Comparison of ENCODE assay signal across 1 cellular context in the genomic region with DNA sequence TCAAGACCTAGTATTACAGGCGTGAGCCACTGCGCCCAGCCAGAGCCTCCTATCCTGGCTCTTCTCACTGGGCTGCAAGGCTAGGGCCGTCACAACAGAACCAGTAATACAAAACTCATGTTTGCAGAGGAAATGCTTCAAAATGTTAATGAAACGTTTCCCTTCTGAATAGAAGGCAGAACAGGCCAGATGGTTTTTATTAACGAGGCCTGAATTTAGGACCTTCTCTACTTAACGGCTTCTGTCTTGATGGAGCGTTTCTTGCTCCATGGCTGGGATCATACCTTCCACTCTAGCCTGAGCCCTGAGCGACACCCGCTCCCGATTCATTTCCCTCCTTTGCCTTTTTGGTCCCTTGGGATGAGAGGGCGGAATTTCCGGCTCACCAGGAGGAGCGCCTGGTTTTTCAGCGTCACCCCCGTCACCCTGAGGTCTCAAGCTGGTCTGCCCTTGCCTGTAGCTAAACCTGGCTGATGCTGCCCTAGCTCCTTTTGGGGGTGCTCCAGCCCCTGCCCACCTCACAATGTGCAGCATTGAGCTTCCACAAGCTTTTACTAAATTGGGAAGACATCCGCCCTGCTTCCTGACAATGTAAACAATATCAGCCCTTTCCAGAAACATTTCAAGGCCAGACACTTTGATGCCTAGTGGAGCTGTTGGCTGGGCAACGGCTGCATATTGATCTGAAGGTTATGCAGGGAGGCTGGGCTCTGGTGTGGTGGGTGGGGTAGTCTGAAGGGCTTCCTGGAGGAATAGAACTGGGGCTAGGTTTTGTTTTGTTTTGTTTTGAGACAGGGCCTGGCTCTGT.
TF ChIP-seq lines count a peak whose summit lies in the region.

No MANE protein-coding gene starts in this region.

TF ChIP-seq in HepG2, 621 proteins besides CTCF, POLR2A, EP300 and RAD21 (continued from another document and continues in another):
- TF ChIP-seq CEBPZ (IDR thresholded peaks at IDR 0.05; ENCODE audit: low read length) = no peak
- TF ChIP-seq FOXA3 (CRISPR knock-in tag; IDR thresholded peaks at IDR 0.05) = peak; percentile 86
- TF ChIP-seq RFX1 (IDR thresholded peaks at IDR 0.05) = peak; percentile 83
- TF ChIP-seq HOXA5 (CRISPR knock-in tag; IDR thresholded peaks at IDR 0.05) = peak; percentile 2; the same call in 1 of the 2 replicates
- TF ChIP-seq DPF2 (CRISPR knock-in tag; IDR thresholded peaks at IDR 0.05; ENCODE audit: borderline replicate concordance, low read depth) = peak; percentile 85
- no peak for TF ChIP-seq AHR (CRISPR knock-in tag; IDR thresholded peaks at IDR 0.05)
- no peak for TF ChIP-seq TCF7L2 (IDR thresholded peaks at IDR 0.05; ENCODE audit: low read depth, low read length)
- peak; percentile 44; the same call in 1 of the 2 replicates for TF ChIP-seq CEBPG (CRISPR knock-in tag; IDR thresholded peaks at IDR 0.05)
- no peak for TF ChIP-seq SP2 (CRISPR knock-in tag; IDR thresholded peaks at IDR 0.05)
- no peak for TF ChIP-seq ZNF33A (CRISPR knock-in tag; IDR thresholded peaks at IDR 0.05; ENCODE audit: borderline replicate concordance)
- TF ChIP-seq, protein P1, sequence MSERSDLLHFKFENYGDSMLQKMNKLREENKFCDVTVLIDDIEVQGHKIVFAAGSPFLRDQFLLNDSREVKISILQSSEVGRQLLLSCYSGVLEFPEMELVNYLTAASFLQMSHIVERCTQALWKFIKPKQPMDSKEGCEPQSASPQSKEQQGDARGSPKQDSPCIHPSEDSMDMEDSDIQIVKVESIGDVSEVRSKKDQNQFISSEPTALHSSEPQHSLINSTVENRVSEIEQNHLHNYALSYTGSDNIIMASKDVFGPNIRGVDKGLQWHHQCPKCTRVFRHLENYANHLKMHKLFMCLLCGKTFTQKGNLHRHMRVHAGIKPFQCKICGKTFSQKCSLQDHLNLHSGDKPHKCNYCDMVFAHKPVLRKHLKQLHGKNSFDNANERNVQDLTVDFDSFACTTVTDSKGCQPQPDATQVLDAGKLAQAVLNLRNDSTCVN (CRISPR knock-in tag; IDR thresholded peaks at IDR 0.05; ENCODE audit: borderline replicate concordance) = peak; percentile 76; the same call in 1 of the 2 replicates
- TF ChIP-seq U2AF1 (optimal IDR thresholded peaks at IDR 0.05; ENCODE audit: low read depth, low read length) = no peak
- TF ChIP-seq, protein P2, sequence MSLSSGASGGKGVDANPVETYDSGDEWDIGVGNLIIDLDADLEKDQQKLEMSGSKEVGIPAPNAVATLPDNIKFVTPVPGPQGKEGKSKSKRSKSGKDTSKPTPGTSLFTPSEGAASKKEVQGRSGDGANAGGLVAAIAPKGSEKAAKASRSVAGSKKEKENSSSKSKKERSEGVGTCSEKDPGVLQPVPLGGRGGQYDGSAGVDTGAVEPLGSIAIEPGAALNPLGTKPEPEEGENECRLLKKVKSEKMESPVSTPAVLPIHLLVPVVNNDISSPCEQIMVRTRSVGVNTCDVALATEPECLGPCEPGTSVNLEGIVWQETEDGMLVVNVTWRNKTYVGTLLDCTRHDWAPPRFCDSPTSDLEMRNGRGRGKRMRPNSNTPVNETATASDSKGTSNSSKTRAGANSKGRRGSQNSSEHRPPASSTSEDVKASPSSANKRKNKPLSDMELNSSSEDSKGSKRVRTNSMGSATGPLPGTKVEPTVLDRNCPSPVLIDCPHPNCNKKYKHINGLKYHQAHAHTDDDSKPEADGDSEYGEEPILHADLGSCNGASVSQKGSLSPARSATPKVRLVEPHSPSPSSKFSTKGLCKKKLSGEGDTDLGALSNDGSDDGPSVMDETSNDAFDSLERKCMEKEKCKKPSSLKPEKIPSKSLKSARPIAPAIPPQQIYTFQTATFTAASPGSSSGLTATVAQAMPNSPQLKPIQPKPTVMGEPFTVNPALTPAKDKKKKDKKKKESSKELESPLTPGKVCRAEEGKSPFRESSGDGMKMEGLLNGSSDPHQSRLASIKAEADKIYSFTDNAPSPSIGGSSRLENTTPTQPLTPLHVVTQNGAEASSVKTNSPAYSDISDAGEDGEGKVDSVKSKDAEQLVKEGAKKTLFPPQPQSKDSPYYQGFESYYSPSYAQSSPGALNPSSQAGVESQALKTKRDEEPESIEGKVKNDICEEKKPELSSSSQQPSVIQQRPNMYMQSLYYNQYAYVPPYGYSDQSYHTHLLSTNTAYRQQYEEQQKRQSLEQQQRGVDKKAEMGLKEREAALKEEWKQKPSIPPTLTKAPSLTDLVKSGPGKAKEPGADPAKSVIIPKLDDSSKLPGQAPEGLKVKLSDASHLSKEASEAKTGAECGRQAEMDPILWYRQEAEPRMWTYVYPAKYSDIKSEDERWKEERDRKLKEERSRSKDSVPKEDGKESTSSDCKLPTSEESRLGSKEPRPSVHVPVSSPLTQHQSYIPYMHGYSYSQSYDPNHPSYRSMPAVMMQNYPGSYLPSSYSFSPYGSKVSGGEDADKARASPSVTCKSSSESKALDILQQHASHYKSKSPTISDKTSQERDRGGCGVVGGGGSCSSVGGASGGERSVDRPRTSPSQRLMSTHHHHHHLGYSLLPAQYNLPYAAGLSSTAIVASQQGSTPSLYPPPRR (CRISPR knock-in tag; IDR thresholded peaks at IDR 0.05; ENCODE audit: borderline replicate concordance) = peak; percentile 75; the same call in 1 of the 2 replicates
- peak; percentile 64 for TF ChIP-seq ZGPAT (CRISPR knock-in tag; IDR thresholded peaks at IDR 0.05)
- TF ChIP-seq ZKSCAN8 (CRISPR knock-in tag; IDR thresholded peaks at IDR 0.05; ENCODE audit: borderline replicate concordance) = peak; percentile 96
- no peak for TF ChIP-seq ZNF577 (CRISPR knock-in tag; IDR thresholded peaks at IDR 0.05; ENCODE audit: borderline replicate concordance, low read depth)
- TF ChIP-seq ZNF34 (CRISPR knock-in tag; IDR thresholded peaks at IDR 0.05; ENCODE audit: borderline replicate concordance) = no peak
- 0 out of 4 replicates have a peak, but pooled peaks of 1 of the 2 experiments have one; percentile 14 for TF ChIP-seq NR2F1 (CRISPR knock-in tag; IDR thresholded peaks at IDR 0.05)
- TF ChIP-seq SNAPC2 (CRISPR knock-in tag; IDR thresholded peaks at IDR 0.05) = no peak
- TF ChIP-seq ELF4 (CRISPR knock-in tag; IDR thresholded peaks at IDR 0.05; ENCODE audit: borderline replicate concordance) = 0 out of 2 replicates have a peak, but pooled peaks have one; percentile 55
- TF ChIP-seq, protein P3, sequence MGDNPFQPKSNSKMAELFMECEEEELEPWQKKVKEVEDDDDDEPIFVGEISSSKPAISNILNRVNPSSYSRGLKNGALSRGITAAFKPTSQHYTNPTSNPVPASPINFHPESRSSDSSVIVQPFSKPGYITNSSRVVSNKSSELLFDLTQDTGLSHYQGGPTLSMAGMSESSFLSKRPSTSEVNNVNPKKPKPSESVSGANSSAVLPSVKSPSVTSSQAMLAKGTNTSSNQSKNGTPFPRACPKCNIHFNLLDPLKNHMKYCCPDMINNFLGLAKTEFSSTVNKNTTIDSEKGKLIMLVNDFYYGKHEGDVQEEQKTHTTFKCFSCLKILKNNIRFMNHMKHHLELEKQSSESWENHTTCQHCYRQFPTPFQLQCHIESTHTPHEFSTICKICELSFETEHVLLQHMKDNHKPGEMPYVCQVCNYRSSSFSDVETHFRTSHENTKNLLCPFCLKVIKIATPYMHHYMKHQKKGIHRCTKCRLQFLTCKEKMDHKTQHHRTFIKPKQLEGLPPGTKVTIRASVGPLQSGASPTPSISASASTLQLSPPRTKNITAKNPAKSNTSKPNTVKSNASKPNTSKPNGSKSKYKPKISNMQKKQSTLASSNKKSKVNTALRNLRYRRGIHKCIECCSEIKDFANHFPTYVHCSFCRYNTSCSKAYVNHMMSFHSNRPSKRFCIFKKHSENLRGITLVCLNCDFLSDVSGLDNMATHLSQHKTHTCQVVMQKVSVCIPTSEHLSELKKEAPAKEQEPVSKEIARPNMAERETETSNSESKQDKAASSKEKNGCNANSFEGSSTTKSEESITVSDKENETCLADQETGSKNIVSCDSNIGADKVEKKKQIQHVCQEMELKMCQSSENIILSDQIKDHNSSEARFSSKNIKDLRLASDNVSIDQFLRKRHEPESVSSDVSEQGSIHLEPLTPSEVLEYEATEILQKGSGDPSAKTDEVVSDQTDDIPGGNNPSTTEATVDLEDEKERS (CRISPR knock-in tag; IDR thresholded peaks at IDR 0.05) = no peak
- no peak for TF ChIP-seq CREB1 (IDR thresholded peaks at IDR 0.05)
- TF ChIP-seq CREB1 (CRISPR knock-in tag; IDR thresholded peaks at IDR 0.05) = peak; percentile 63
- TF ChIP-seq ARID2 (CRISPR knock-in tag; IDR thresholded peaks at IDR 0.05; ENCODE audit: borderline replicate concordance) = no peak
- TF ChIP-seq RORA (CRISPR knock-in tag; IDR thresholded peaks at IDR 0.05) = no peak
- TF ChIP-seq ZNF343 (CRISPR knock-in tag; IDR thresholded peaks at IDR 0.05) = no peak
- TF ChIP-seq ZFX (CRISPR knock-in tag; IDR thresholded peaks at IDR 0.05; ENCODE audit: low read depth) = peak; percentile 61; the same call in 1 of the 2 replicates
- no peak for TF ChIP-seq MXD4 (CRISPR knock-in tag; IDR thresholded peaks at IDR 0.05)
- TF ChIP-seq ZC3H4 (CRISPR knock-in tag; IDR thresholded peaks at IDR 0.05; ENCODE audit: borderline replicate concordance) = no peak
- TF ChIP-seq CBFB (CRISPR knock-in tag; IDR thresholded peaks at IDR 0.05) = no peak
- TF ChIP-seq SRSF9 (IDR thresholded peaks at IDR 0.05; ENCODE audit: borderline replicate concordance, insufficient read depth, low read depth, low read length, poor library complexity, severe bottlenecking) = no peak
- TF ChIP-seq SP4 (CRISPR knock-in tag; IDR thresholded peaks at IDR 0.05) = no peak
- peak; percentile 46 for TF ChIP-seq KDM6A (CRISPR knock-in tag; IDR thresholded peaks at IDR 0.05; ENCODE audit: low read depth)
- TF ChIP-seq, protein P4, sequence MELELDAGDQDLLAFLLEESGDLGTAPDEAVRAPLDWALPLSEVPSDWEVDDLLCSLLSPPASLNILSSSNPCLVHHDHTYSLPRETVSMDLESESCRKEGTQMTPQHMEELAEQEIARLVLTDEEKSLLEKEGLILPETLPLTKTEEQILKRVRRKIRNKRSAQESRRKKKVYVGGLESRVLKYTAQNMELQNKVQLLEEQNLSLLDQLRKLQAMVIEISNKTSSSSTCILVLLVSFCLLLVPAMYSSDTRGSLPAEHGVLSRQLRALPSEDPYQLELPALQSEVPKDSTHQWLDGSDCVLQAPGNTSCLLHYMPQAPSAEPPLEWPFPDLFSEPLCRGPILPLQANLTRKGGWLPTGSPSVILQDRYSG (CRISPR knock-in tag; IDR thresholded peaks at IDR 0.05) = no peak
- TF ChIP-seq CBX2 (IDR thresholded peaks at IDR 0.05; ENCODE audit: low read depth, low read length) = no peak
- TF ChIP-seq CBX2 (CRISPR knock-in tag; IDR thresholded peaks at IDR 0.05; ENCODE audit: low read depth) = no peak
- peak; percentile 78; the same call in 1 of the 2 replicates for TF ChIP-seq ZMAT3 (CRISPR knock-in tag; conservative IDR thresholded peaks at IDR 0.05)
- TF ChIP-seq TBL1XR1 (IDR thresholded peaks at IDR 0.05; ENCODE audit: borderline replicate concordance, low read length, partially characterized antibody) = no peak
- TF ChIP-seq, protein P5, sequence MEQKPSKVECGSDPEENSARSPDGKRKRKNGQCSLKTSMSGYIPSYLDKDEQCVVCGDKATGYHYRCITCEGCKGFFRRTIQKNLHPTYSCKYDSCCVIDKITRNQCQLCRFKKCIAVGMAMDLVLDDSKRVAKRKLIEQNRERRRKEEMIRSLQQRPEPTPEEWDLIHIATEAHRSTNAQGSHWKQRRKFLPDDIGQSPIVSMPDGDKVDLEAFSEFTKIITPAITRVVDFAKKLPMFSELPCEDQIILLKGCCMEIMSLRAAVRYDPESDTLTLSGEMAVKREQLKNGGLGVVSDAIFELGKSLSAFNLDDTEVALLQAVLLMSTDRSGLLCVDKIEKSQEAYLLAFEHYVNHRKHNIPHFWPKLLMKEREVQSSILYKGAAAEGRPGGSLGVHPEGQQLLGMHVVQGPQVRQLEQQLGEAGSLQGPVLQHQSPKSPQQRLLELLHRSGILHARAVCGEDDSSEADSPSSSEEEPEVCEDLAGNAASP (CRISPR knock-in tag; IDR thresholded peaks at IDR 0.05; ENCODE audit: borderline replicate concordance) = peak; percentile 76; the same call in 1 of the 2 replicates
- no peak for TF ChIP-seq CHCHD3 (CRISPR knock-in tag; IDR thresholded peaks at IDR 0.05)
- TF ChIP-seq SRY (CRISPR knock-in tag; IDR thresholded peaks at IDR 0.05) = no peak
